Comparison of ENCODE assay signal across 35 cellular contexts in the genomic region with DNA sequence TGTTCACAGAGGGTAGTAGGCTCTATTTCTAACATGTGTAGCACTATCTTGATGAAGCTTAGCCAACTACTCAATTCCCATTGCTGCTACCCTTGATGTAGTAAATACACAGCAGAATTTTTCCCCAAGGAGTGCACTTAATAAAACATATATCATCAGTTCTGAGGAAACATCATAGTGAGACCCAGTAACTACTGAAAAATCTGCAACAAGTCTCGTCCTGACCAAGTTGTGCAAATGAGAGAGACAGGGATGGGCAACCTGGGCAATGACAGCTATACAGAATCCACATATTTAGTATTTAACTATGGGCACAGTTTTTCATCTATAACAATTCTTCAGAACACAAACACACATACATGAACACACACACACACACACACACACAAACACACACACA.
"Had no signal": no experiment of that assay in that cellular context is flagged by ENCODE, and none has a peak within 500 bp of the region (broad histone marks: within the 10 kb centered on the region; RNA-seq: fewer than 3 reads in every experiment).

No MANE protein-coding gene starts in this region.

- H3K9ac ChIP-seq: KMS-11 had no signal

- H3K9me3 ChIP-seq: MG63 had no signal

- H3K4me3 ChIP-seq: MG63 had no signal

- H3K4me2 ChIP-seq: KMS-11 had no signal

- H3K36me3 ChIP-seq: MG63 had no signal

- DNase-seq: Karpas-422, Kasumi-1, MG63, MM.1S, MV-4-11, NCI-H1048, NCI-H1092, NCI-H1092 treated with DMSO at 0.1 percent for 48 hours, NCI-H1105, NCI-H1105 treated with DMSO at 0.1 percent for 48 hours, NCI-H1417, NCI-H1417 treated with DMSO at 0.1 percent for 48 hours, NCI-H1436, NCI-H1436 treated with DMSO at 0.1 percent for 48 hours, NCI-H146, NCI-H1694, NCI-H1694 treated with DMSO at 0.1 percent for 48 hours, NCI-H187, NCI-H187 treated with DMSO at 0.1 percent for 48 hours, NCI-H1930, NCI-H2029, NCI-H2029 treated with DMSO at 0.1 percent for 48 hours, NCI-H2081, NCI-H2081 treated with DMSO at 0.1 percent for 48 hours, NCI-H2107, NCI-H2171, NCI-H2227 treated with DMSO at 0.1 percent for 48 hours, NCI-H226, NCI-H345, NCI-H446, NCI-H446 treated with DMSO at 0.1 percent for 48 hours, NCI-H510A, NCI-H510A treated with DMSO at 0.1 percent for 48 hours, NCI-H524 had no signal

- H3K27ac ChIP-seq: KMS-11 had no signal

- H3K27me3 ChIP-seq: MG63 had no signal
